ENCODE assay signal across 8 cellular contexts in genomic region chr10:122163182-122164027, GRCh38.
A peak's percentile ranks its signal among the peaks of the same experiment; 100 is the strongest.
DNase-seq lines count a peak whose midpoint lies in the region; ATAC-seq lines count a peak whose summit lies in the region.
"Had no signal": no experiment of that assay in that cellular context is flagged by ENCODE, and none has a peak within 500 bp of the region (broad histone marks: within the 10 kb centered on the region; RNA-seq: fewer than 3 reads in every experiment).

No MANE protein-coding gene starts in this region.

- no peaks in the 10 kb centered on the region for H3K36me3 ChIP-seq in MG63

- peak; percentile 33 for ATAC-seq in activated CD8-positive, alpha-beta T cell treated with anti-CD3 and anti-CD28 coated beads, Interleukin-2, amount 10 ng/mL, durations not matched to agents 7 days and 5 days
- no peak for ATAC-seq in GM21723 (IDR thresholded peaks at IDR 0.05; ENCODE audit: unreplicated experiment)
- no peak for ATAC-seq in GM21447 (IDR thresholded peaks at IDR 0.05; ENCODE audit: unreplicated experiment)

- H3K27ac Mint-ChIP-seq in activated CD8-positive, alpha-beta T cell treated with anti-CD3 and anti-CD28 coated beads, Interleukin-2, amount 10 ng/mL, durations not matched to agents 7 days and 5 days: no peak overlapping the region
- H3K27ac Mint-ChIP-seq: IgD-negative memory B cell had no signal

- peak; percentile 20 for DNase-seq in MG63
- DNase-seq in activated CD8-positive, alpha-beta T cell treated with anti-CD3 and anti-CD28 coated beads, Interleukin-2, amount 10 ng/mL, durations not matched to agents 7 days and 5 days: no peak
- DNase-seq in iPS-NIHi11 (ENCODE audit: low spot score): peak; percentile 79
- DNase-seq in superior temporal gyrus (ENCODE audit: extremely low spot score): peak; percentile 26
- DNase-seq in activated CD4-positive, CD25-positive, alpha-beta regulatory T cell treated with anti-CD3 and anti-CD28 coated beads, Interleukin-2, amount 50 U/mL, for 72 hours: no peak

- H3K27me3 ChIP-seq in MG63: no peaks in the 10 kb centered on the region

- CTCF ChIA-PET in activated CD8-positive, alpha-beta T cell treated with anti-CD3 and anti-CD28 coated beads, Interleukin-2, amount 10 ng/mL, durations not matched to agents 7 days and 5 days (lab: Charles Lee): no interaction called here

- H3K4me3 Mint-ChIP-seq in activated CD8-positive, alpha-beta T cell treated with anti-CD3 and anti-CD28 coated beads, Interleukin-2, amount 10 ng/mL, durations not matched to agents 7 days and 5 days: no peak overlapping the region

- POLR2A ChIA-PET in activated CD8-positive, alpha-beta T cell treated with anti-CD3 and anti-CD28 coated beads, Interleukin-2, amount 10 ng/mL, durations not matched to agents 7 days and 5 days (lab: Charles Lee): no interaction called here

- H3K4me3 ChIP-seq in MG63: peak overlapping the region; percentile 29

- no peaks in the 10 kb centered on the region for H3K9me3 Mint-ChIP-seq in activated CD8-positive, alpha-beta T cell treated with anti-CD3 and anti-CD28 coated beads, Interleukin-2, amount 10 ng/mL, durations not matched to agents 7 days and 5 days (ENCODE audit: insufficient read depth)
- H3K9me3 Mint-ChIP-seq: IgD-negative memory B cell had no signal

- H3K4me1 Mint-ChIP-seq in activated CD8-positive, alpha-beta T cell treated with anti-CD3 and anti-CD28 coated beads, Interleukin-2, amount 10 ng/mL, durations not matched to agents 7 days and 5 days (ENCODE audit: low read depth): peaks cover 5% of the 10 kb centered on the region

- no peaks in the 10 kb centered on the region for H3K36me3 Mint-ChIP-seq in activated CD8-positive, alpha-beta T cell treated with anti-CD3 and anti-CD28 coated beads, Interleukin-2, amount 10 ng/mL, durations not matched to agents 7 days and 5 days (ENCODE audit: low read depth)
- H3K36me3 Mint-ChIP-seq: IgD-negative memory B cell had no signal

- H3K27me3 Mint-ChIP-seq in activated CD8-positive, alpha-beta T cell treated with anti-CD3 and anti-CD28 coated beads, Interleukin-2, amount 10 ng/mL, durations not matched to agents 7 days and 5 days (ENCODE audit: low read depth): peaks cover 57% of the 10 kb centered on the region

- H3K9me3 ChIP-seq in MG63: no peaks in the 10 kb centered on the region

Comparison
In these comparisons a context has a peak if more than half of its experiments do, and no peak if none do; other contexts are left out.
1. DNase-seq: peak in MG63 (single experiment), iPS-NIHi11 (single experiment) and superior temporal gyrus (single experiment); none in activated CD8-positive, alpha-beta T cell treated with anti-CD3 and anti-CD28 coated beads, Interleukin-2, amount 10 ng/mL, durations not matched to agents 7 days and 5 days (single experiment) and activated CD4-positive, CD25-positive, alpha-beta regulatory T cell treated with anti-CD3 and anti-CD28 coated beads, Interleukin-2, amount 50 U/mL, for 72 hours (single experiment).